In the genomic region with DNA sequence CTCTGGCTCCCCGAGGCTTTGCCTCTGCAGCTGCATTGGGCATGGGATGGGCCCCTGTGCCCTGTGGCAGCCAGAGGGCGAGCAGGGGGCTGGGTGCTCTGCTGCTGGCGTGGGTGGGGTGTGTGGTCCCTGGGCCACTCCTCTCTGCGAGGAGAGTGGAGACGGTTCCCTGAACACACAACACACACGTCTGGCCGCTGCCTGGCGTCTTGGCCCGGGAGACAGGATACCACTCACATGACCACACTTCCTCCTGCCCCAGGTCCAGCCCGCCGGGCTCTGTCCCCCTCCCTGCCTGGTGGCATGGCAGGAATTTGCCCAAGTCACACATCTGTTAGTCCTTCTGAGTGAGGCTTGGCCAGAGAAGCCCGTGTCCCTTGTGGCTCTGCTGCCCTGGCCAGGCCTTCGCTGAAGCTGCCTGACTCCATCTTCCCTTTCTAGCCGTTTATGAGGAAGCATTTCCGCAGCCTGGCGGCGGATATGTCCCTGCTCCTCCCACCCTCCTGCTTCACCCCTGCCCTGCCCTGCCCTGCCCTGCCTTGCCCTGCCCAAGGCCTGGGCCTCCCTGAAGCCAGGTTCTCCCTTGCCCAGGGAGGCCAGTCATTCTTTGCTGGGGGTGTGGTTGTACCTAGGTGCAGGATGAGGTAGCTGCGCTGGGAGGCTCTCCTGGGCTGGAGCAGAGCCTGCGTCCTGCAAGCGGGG, we compare ENCODE assay signal across 8 cellular contexts. TPM values are rescaled to one million over a fixed set of nuclear protein-coding genes. Genes with fewer than 3 reads are reported as not detected.
DNase-seq lines count a peak whose midpoint lies in the region; ATAC-seq, FAIRE-seq and TF ChIP-seq lines count a peak whose summit lies in the region.

No MANE protein-coding gene starts in this region.

- 73% methylated on average over 2 of the region's 20 CpGs; no CpG with 5 or more reads in 1 of the 2 donors for WGBS in gastroesophageal sphincter (ENCODE audit: low coverage in 1 of 2), 2 donors

- peaks cover 0 to 30% of the 10 kb centered on the region in 2 donors for H3K36me3 ChIP-seq in gastroesophageal sphincter

- H3K4me3 ChIP-seq in gastroesophageal sphincter = peak overlapping the region; percentile 75 to 99

- H3K27ac ChIP-seq in gastroesophageal sphincter = peak overlapping the region; percentile 1 to 99 (median 94)

- no peak for TF ChIP-seq CTCF in gastroesophageal sphincter (IDR thresholded peaks at IDR 0.05)

- no peaks in the 10 kb centered on the region for H3K27me3 ChIP-seq in gastroesophageal sphincter

- FAIRE-seq in frontal cortex (lab: Jason Lieb, UNC) = no peak

- peak; percentile 28 for DNase-seq in GOT3 (lab: John Stamatoyannopoulos, UW)
- DNase-seq in UCSD-AML1 (lab: John Stamatoyannopoulos, UW; ENCODE audit: unreplicated experiment) = peak; percentile 60
- DNase-seq in occipital lobe (lab: John Stamatoyannopoulos, UW) = peak; percentile 21
- DNase-seq in frontal cortex (ENCODE audit: low spot score in 2 of 2) = no peak

- no peak for TF ChIP-seq EP300 in gastroesophageal sphincter (IDR thresholded peaks at IDR 0.05)

- no peaks in the 10 kb centered on the region for H3K9me3 ChIP-seq in gastroesophageal sphincter

- ATAC-seq in gastroesophageal sphincter = peak; percentile 31
- no peak for ATAC-seq in GM21529 (IDR thresholded peaks at IDR 0.05; ENCODE audit: unreplicated experiment)
- ATAC-seq in GM21723 (IDR thresholded peaks at IDR 0.05; ENCODE audit: unreplicated experiment) = no peak
- ATAC-seq in HG03196 (IDR thresholded peaks at IDR 0.05; ENCODE audit: unreplicated experiment) = no peak

- peaks cover 9 to 82% (median 60%) of the 10 kb centered on the region in 3 donors for H3K4me1 ChIP-seq in gastroesophageal sphincter

- peak; percentile 17 to 29 for TF ChIP-seq POLR2A in gastroesophageal sphincter (IDR thresholded peaks at IDR 0.05)

RNA-seq across cellular contexts. Expression of a gene that starts 3.0 kb away (rescaled TPM):
- total RNA-seq in gastroesophageal sphincter (10 to 100 TPM; 39.0 to 51.4 (median 45.5) TPM), occipital lobe (21.4 TPM), frontal cortex (15.9 TPM)

RNA-seq across cellular contexts. Expression of a gene that starts 32.5 kb away (rescaled TPM):
- total RNA-seq in gastroesophageal sphincter (10 to 100 TPM; 18.6 to 22.3 (median 20.4) TPM), occipital lobe (41.5 TPM), frontal cortex (25.3 TPM)

Comparison
In these comparisons a context has a peak if more than half of its experiments do, and no peak if none do; other contexts are left out.
1. DNase-seq: peak in GOT3 (single experiment), UCSD-AML1 (single experiment) and occipital lobe (single experiment); none in frontal cortex (0 of 2).